8 cellular contexts compared by ENCODE assay signal in genomic region chr3:100044369-100044768, GRCh38.
DNase-seq lines count a peak whose midpoint lies in the region; ATAC-seq and TF ChIP-seq lines count a peak whose summit lies in the region.

No MANE protein-coding gene starts in this region.

- H3K14ac ChIP-seq in neuronal stem cell (ENCODE audit: low read length), result no peak overlapping the region

- H2BK15ac ChIP-seq in neuronal stem cell (ENCODE audit: low read length), result no peak overlapping the region

- no peak overlapping the region for H2BK5ac ChIP-seq in neuronal stem cell (ENCODE audit: low read length)

- no peak overlapping the region for H2AFZ ChIP-seq in neuronal stem cell (ENCODE audit: low read length)

- H3K27me3 ChIP-seq in HL-60 (ENCODE audit: insufficient read depth, poor library complexity, severe bottlenecking) (no peaks in the 10 kb centered on the region), neuronal stem cell (ENCODE audit: control insufficient read depth in 3 of 3, insufficient read depth in 3 of 3, low read depth in 1 of 3, low read length in 3 of 3) (no peaks in the 10 kb centered on the region)

- H3K23ac ChIP-seq in neuronal stem cell (ENCODE audit: low read depth, low read length, poor library complexity), result no peak overlapping the region

- no peak overlapping the region for H4K8ac ChIP-seq in neuronal stem cell (ENCODE audit: low read depth, low read length)

- H3K9me3 Mint-ChIP-seq in glutamatergic neuron (ENCODE audit: unreplicated experiment), result peaks cover 2% of the 10 kb centered on the region

- no peak overlapping the region for H2AK5ac ChIP-seq in neuronal stem cell (ENCODE audit: low read depth, low read length)

- H3K27me3 Mint-ChIP-seq in glutamatergic neuron (ENCODE audit: unreplicated experiment), result peaks cover 3% of the 10 kb centered on the region

- no peaks in the 10 kb centered on the region for H3K79me1 ChIP-seq in neuronal stem cell (ENCODE audit: low read depth, low read length)

- H3K9ac ChIP-seq in neuronal stem cell (ENCODE audit: low read depth, low read length, poor library complexity), result no peak overlapping the region

- H3K36me3 Mint-ChIP-seq in glutamatergic neuron (ENCODE audit: unreplicated experiment), result no peaks in the 10 kb centered on the region

- H2BK120ac ChIP-seq in neuronal stem cell (ENCODE audit: low read depth, low read length), result no peak overlapping the region

- H3K27ac ChIP-seq in HL-60 (replicated peaks), result no peak overlapping the region
- H3K27ac ChIP-seq in neuronal stem cell (replicated peaks; ENCODE audit: low read length), result no peak overlapping the region

- H3K9me3 ChIP-seq in neuronal stem cell (replicated peaks in 1 of 2; ENCODE audit: control insufficient read depth in 2 of 2, insufficient read depth in 1 of 2, low read depth in 1 of 2, low read length in 2 of 2), result no peaks in the 10 kb centered on the region

- DNase-seq in GM10266 (ENCODE audit: extremely low spot score) (peak; percentile 38), HL-60 (ENCODE audit: low read depth in 1 of 2, low spot score in 1 of 2) (peak; percentile 14 to 53), glutamatergic neuron (no peak), T-helper 9 cell (no peak), head of caudate nucleus (no peak), 8988T (no peak), neuronal stem cell (ENCODE audit: low spot score) (no peak)

- H2BK12ac ChIP-seq in neuronal stem cell (ENCODE audit: low read length), result no peak overlapping the region

- peaks cover 44% of the 10 kb centered on the region for H3K4me1 Mint-ChIP-seq in glutamatergic neuron (ENCODE audit: low read depth, unreplicated experiment)

- no peak overlapping the region for H3K4me2 ChIP-seq in neuronal stem cell (ENCODE audit: insufficient read depth, low read length, poor library complexity, severe bottlenecking)

- H3K4me3 ChIP-seq in HL-60 (replicated peaks; ENCODE audit: insufficient read depth, low read length) (no peak overlapping the region), neuronal stem cell (ENCODE audit: low read length in 2 of 2) (no peak overlapping the region)

- H3K4me1 ChIP-seq in neuronal stem cell (ENCODE audit: control insufficient read depth in 2 of 2, insufficient read depth in 1 of 2, low read depth in 1 of 2, low read length in 2 of 2), result peaks cover 5 to 22% of the 10 kb centered on the region in 2 donors

- no peaks in the 10 kb centered on the region for H3K36me3 ChIP-seq in neuronal stem cell (replicated peaks in 1 of 2; ENCODE audit: control insufficient read depth in 2 of 2, insufficient read depth in 2 of 2, low read length in 2 of 2)

- ATAC-seq in GM21528 (IDR thresholded peaks at IDR 0.05; ENCODE audit: low FRiP score, unreplicated experiment), result peak; percentile 79

- TF ChIP-seq CTCF in GM10266 (IDR thresholded peaks at IDR 0.05; ENCODE audit: control insufficient read depth, insufficient read depth, low read depth, missing control alignments) (no peak), HL-60 (IDR thresholded peaks at IDR 0.05; ENCODE audit: insufficient read depth, low read length) (no peak), glutamatergic neuron (IDR thresholded peaks at IDR 0.05; ENCODE audit: partially characterized antibody, unreplicated experiment) (no peak)

- no peak overlapping the region for H3K4ac ChIP-seq in neuronal stem cell (ENCODE audit: low read length)

- peak overlapping the region; percentile 91 for H3K27ac Mint-ChIP-seq in glutamatergic neuron (ENCODE audit: unreplicated experiment)

- H3K4me3 Mint-ChIP-seq in glutamatergic neuron (ENCODE audit: unreplicated experiment), result no peak overlapping the region

- H4K91ac ChIP-seq in neuronal stem cell (ENCODE audit: low read depth, low read length, poor library complexity), result no peak overlapping the region

- H3K18ac ChIP-seq in neuronal stem cell (ENCODE audit: low read length), result no peak overlapping the region

- intact Hi-C loops in head of caudate nucleus (cut with DNase I), result loop anchor here (10.0 kb wide), 1 partner anchor 200 kb away; no protein-coding TSS in a partner anchor

Comparison
In these comparisons a context has a peak if more than half of its experiments do, and no peak if none do; other contexts are left out.
1. DNase-seq: peak in GM10266 (single experiment) and HL-60 (2 of 2); none in glutamatergic neuron (single experiment), T-helper 9 cell (single experiment), head of caudate nucleus (0 of 42), 8988T (single experiment) and neuronal stem cell (single experiment).